33 cellular contexts compared by ENCODE assay signal in genomic region chr2:237259201-237259600, GRCh38.
DNase-seq lines count a peak whose midpoint lies in the region; ATAC-seq, FAIRE-seq and TF ChIP-seq lines count a peak whose summit lies in the region.
"Had no signal": no experiment of that assay in that cellular context is flagged by ENCODE, and none has a peak within 500 bp of the region (broad histone marks: within the 10 kb centered on the region; RNA-seq: fewer than 3 reads in every experiment).

No MANE protein-coding gene starts in this region.

- H3K4me3 Mint-ChIP-seq in astrocyte (ENCODE audit: unreplicated experiment) = no peak overlapping the region
- H3K4me3 Mint-ChIP-seq: activated CD4-positive, alpha-beta T cell treated with anti-CD3 and anti-CD28 coated beads for 36 hours; activated naive CD8-positive, alpha-beta T cell treated with anti-CD3 and anti-CD28 coated beads, Interleukin-2, amount 50 U/mL, for 24 hours; B cell; brain; endodermal cell; natural killer cell had no signal

- DNase-seq in astrocyte (ENCODE audit: low read depth) (peak; percentile 48), fibroblast of the aortic adventitia (ENCODE audit: low read depth) (peak; percentile 39), ovary (no peak), mucosa of gallbladder (ENCODE audit: low spot score) (no peak), NOMO-1 treated with DMSO at 0.1 percent for 48 hours (lab: John Stamatoyannopoulos, UW; ENCODE audit: unreplicated experiment) (no peak), iPS-NIHi11 (ENCODE audit: low spot score) (no peak)
- DNase-seq: activated CD4-positive, alpha-beta T cell treated with anti-CD3 and anti-CD28 coated beads for 36 hours; activated effector memory CD4-positive, alpha-beta T cell treated with anti-CD3 and anti-CD28 coated beads, Interleukin-2, amount 50 U/mL, for 16 hours; activated naive CD8-positive, alpha-beta T cell treated with anti-CD3 and anti-CD28 coated beads, Interleukin-2, amount 50 U/mL, for 24 hours; DMS153; endodermal cell; GDM1; GM23248; heart left ventricle; KG1; left cardiac atrium; natural killer cell; NCI-H1436 treated with DMSO at 0.1 percent for 48 hours; NCI-H510A treated with DMSO at 0.1 percent for 48 hours; NK-92 treated with Interleukin-12 subunit alpha and Interleukin-12 subunit beta, amount 100 ng/mL, for 24 hours; right lobe of liver; SIG-M5; stimulated activated CD8-positive, alpha-beta memory T cell treated with anti-CD3 and anti-CD28 coated beads, Interleukin-4, amount 100 ng/mL, for 48 hours; stomach; T-helper 1 cell had no signal

- TF ChIP-seq CTCF in astrocyte (IDR thresholded peaks at IDR 0.05; ENCODE audit: insufficient read depth, low read depth, low read length) (no peak), fibroblast of the aortic adventitia (IDR thresholded peaks at IDR 0.05; ENCODE audit: insufficient read depth, low read length) (no peak), ovary (IDR thresholded peaks at IDR 0.05) (no peak)

- H4K20me1 ChIP-seq in astrocyte (ENCODE audit: insufficient read depth, low read length) = no peaks in the 10 kb centered on the region

- H2AFZ ChIP-seq in ACC112 (ENCODE audit: low read length, unreplicated experiment) (no peak overlapping the region), astrocyte (ENCODE audit: low read depth, low read length) (no peak overlapping the region)
- H2AFZ ChIP-seq: GM23248 had no signal

- ATAC-seq in HG02571 (IDR thresholded peaks at IDR 0.05; ENCODE audit: unreplicated experiment) = no peak
- ATAC-seq: activated CD4-positive, alpha-beta T cell treated with anti-CD3 and anti-CD28 coated beads for 36 hours; activated naive CD8-positive, alpha-beta T cell treated with anti-CD3 and anti-CD28 coated beads, Interleukin-2, amount 50 U/mL, for 24 hours; heart left ventricle; left cardiac atrium; natural killer cell; Panc1; right lobe of liver had no signal

- H3K9me3 Mint-ChIP-seq in astrocyte (ENCODE audit: unreplicated experiment) = no peaks in the 10 kb centered on the region
- H3K9me3 Mint-ChIP-seq: activated naive CD8-positive, alpha-beta T cell treated with anti-CD3 and anti-CD28 coated beads, Interleukin-2, amount 50 U/mL, for 24 hours; endodermal cell; natural killer cell had no signal

- H3K27me3 ChIP-seq in ACC112 (ENCODE audit: insufficient read depth, low read length) = no peaks in the 10 kb centered on the region
- no peaks in the 10 kb centered on the region for H3K27me3 ChIP-seq in astrocyte (ENCODE audit: insufficient read depth, low read length)
- H3K27me3 ChIP-seq in ovary = no peaks in the 10 kb centered on the region
- H3K27me3 ChIP-seq: heart left ventricle, right lobe of liver, stomach, tibial nerve had no signal

- FAIRE-seq in astrocyte (lab: Jason Lieb, UNC) = peak; percentile 39
- FAIRE-seq: colon, HTR-8/SVneo had no signal

- no peak overlapping the region for H3K4me2 ChIP-seq in astrocyte (ENCODE audit: low read length)

- intact Hi-C loops in ovary (cut with DNase I) = loop anchor here in 2 of 4 donors (5.0 to 10.0 kb wide), 2 partner anchors 63 to 156 kb away; partner anchors contain the start of gene COL6A3 (in 2 of the 2)

- H3K79me2 ChIP-seq in ACC112 (ENCODE audit: control insufficient read depth, insufficient read depth, low read length, unreplicated experiment) (no peaks in the 10 kb centered on the region), astrocyte (ENCODE audit: insufficient read depth, low read length) (no peaks in the 10 kb centered on the region)

- peak overlapping the region; percentile 85 for H3K27ac Mint-ChIP-seq in astrocyte (ENCODE audit: unreplicated experiment)
- H3K27ac Mint-ChIP-seq: activated CD4-positive, alpha-beta T cell treated with anti-CD3 and anti-CD28 coated beads for 36 hours; activated naive CD8-positive, alpha-beta T cell treated with anti-CD3 and anti-CD28 coated beads, Interleukin-2, amount 50 U/mL, for 24 hours; B cell; endodermal cell; natural killer cell had no signal

- H3K27ac ChIP-seq in ACC112 (ENCODE audit: low read depth, low read length) (peak overlapping the region; percentile 91; the same call in 1 of the 2 replicates), astrocyte (ENCODE audit: low read depth, low read length) (no peak overlapping the region), ovary (peak overlapping the region; percentile 11 to 80)
- H3K27ac ChIP-seq: right lobe of liver had no signal

- H3K36me3 Mint-ChIP-seq in astrocyte (ENCODE audit: low read depth, unreplicated experiment) = no peaks in the 10 kb centered on the region
- H3K36me3 Mint-ChIP-seq: brain, natural killer cell had no signal

- 24 to 44% (median 25%) methylated on average over 4 of the region's 4 CpGs for WGBS in ovary, 3 donors

- H3K9ac ChIP-seq in astrocyte (ENCODE audit: low read length) = no peak overlapping the region
- H3K9ac ChIP-seq: GM23248 had no signal

- H3K4me3 ChIP-seq in ACC112 (ENCODE audit: low read depth, low read length) = no peak overlapping the region
- no peak overlapping the region for H3K4me3 ChIP-seq in astrocyte (ENCODE audit: insufficient read depth, low read depth, low read length)
- H3K4me3 ChIP-seq in fibroblast of the aortic adventitia (ENCODE audit: low read depth, low read length) = no peak overlapping the region
- H3K4me3 ChIP-seq in ovary = no peak overlapping the region
- H3K4me3 ChIP-seq: GM23248, heart left ventricle, right lobe of liver, stomach, tibial nerve had no signal

- TF ChIP-seq EP300 in ovary (IDR thresholded peaks at IDR 0.05) = no peak

- no peak for TF ChIP-seq POLR2A in ovary (IDR thresholded peaks at IDR 0.05)

- H3K4me1 Mint-ChIP-seq in astrocyte (ENCODE audit: low read depth, unreplicated experiment) = peaks cover 52% of the 10 kb centered on the region
- H3K4me1 Mint-ChIP-seq: B cell, natural killer cell had no signal

- no peaks in the 10 kb centered on the region for H3K27me3 Mint-ChIP-seq in astrocyte (ENCODE audit: low read depth, unreplicated experiment)

- H3K9me3 ChIP-seq in astrocyte (ENCODE audit: insufficient read depth, low read depth, low read length) (no peaks in the 10 kb centered on the region), ovary (no peaks in the 10 kb centered on the region)
- H3K9me3 ChIP-seq: heart left ventricle, right lobe of liver, stomach, tibial nerve had no signal

- H3K4me1 ChIP-seq in ACC112 (ENCODE audit: control insufficient read depth, insufficient read depth, low read length, unreplicated experiment) (peaks cover 78% of the 10 kb centered on the region), astrocyte (ENCODE audit: insufficient read depth, low read length) (peaks cover 38% of the 10 kb centered on the region), ovary (ENCODE audit: insufficient read depth) (peaks cover 16% of the 10 kb centered on the region)
- H3K4me1 ChIP-seq: right lobe of liver had no signal

- H3K36me3 ChIP-seq in ACC112 (ENCODE audit: insufficient read depth, low read length) (no peaks in the 10 kb centered on the region), astrocyte (ENCODE audit: insufficient read depth, low read length) (no peaks in the 10 kb centered on the region), ovary (no peaks in the 10 kb centered on the region)
- H3K36me3 ChIP-seq: heart left ventricle, right lobe of liver, stomach, tibial nerve had no signal

Comparison
In these comparisons a context has a peak if more than half of its experiments do, and no peak if none do; other contexts are left out.
1. DNase-seq: peak in astrocyte (single experiment) and fibroblast of the aortic adventitia (single experiment); none in ovary (0 of 5), mucosa of gallbladder (single experiment), NOMO-1 treated with DMSO at 0.1 percent for 48 hours (single experiment) and iPS-NIHi11 (single experiment).